Comparison of ENCODE assay signal across 35 cellular contexts in genomic region chr20:23631226-23631822, GRCh38. TPM values are rescaled to one million over a fixed set of nuclear protein-coding genes. Genes with fewer than 3 reads are reported as not detected.
"Had no signal": no experiment of that assay in that cellular context is flagged by ENCODE, and none has a peak within 500 bp of the region (broad histone marks: within the 10 kb centered on the region; RNA-seq: fewer than 3 reads in every experiment).

No MANE protein-coding gene starts in this region.

- H3K27ac ChIP-seq: brain microvascular endothelial cell, foreskin keratinocyte, WERI-Rb-1 had no signal

- ATAC-seq: activated CD4-positive, CD25-positive, alpha-beta regulatory T cell treated with anti-CD3 and anti-CD28 coated beads, Interleukin-2, amount 50 U/mL, for 24 hours; activated CD8-positive, alpha-beta T cell treated with anti-CD3 and anti-CD28 coated beads for 36 hours; activated T-cell treated with anti-CD3 and anti-CD28 coated beads, Interleukin-2, amount 50 U/mL, for 4 hours; activated T-helper 17 cell treated with anti-CD3 and anti-CD28 coated beads, Interleukin-2, amount 50 U/mL, for 72 hours; esophagus mucosa; foreskin keratinocyte; gastroesophageal sphincter; T-helper 17 cell had no signal

- H3K27me3 ChIP-seq: brain microvascular endothelial cell, foreskin keratinocyte, gastroesophageal sphincter, heart right ventricle had no signal

- DNase-seq: activated B cell treated with CpG ODN at 0.5 μM for 24 hours; activated CD4-positive, alpha-beta T cell treated with anti-CD3 and anti-CD28 coated beads for 48 hours; activated CD4-positive, alpha-beta T cell treated with anti-CD3 and anti-CD28 coated beads, Interleukin-2, amount 50 U/mL, for 1 hour; activated CD4-positive, alpha-beta T cell treated with anti-CD3 and anti-CD28 coated beads, Interleukin-2, amount 50 U/mL, for 48 hours; activated CD8-positive, alpha-beta memory T cell treated with anti-CD3 and anti-CD28 coated beads for 24 hours; activated CD8-positive, alpha-beta T cell treated with anti-CD3 and anti-CD28 coated beads for 36 hours; activated effector memory CD4-positive, alpha-beta T cell treated with Interleukin-2 at 50 U/mL for 16 hours; activated gamma-delta T cell treated with Interleukin-2 at 50 U/mL for 16 hours; activated naive CD4-positive, alpha-beta T cell treated with anti-CD3 and anti-CD28 coated beads, Interleukin-2, amount 50 U/mL, for 16 hours; activated naive CD4-positive, alpha-beta T cell treated with Interleukin-2 at 50 U/mL for 16 hours; activated T-cell treated with anti-CD3 and anti-CD28 coated beads, Interleukin-2, amount 50 U/mL, for 4 hours; amniotic stem cell; brain microvascular endothelial cell; cortex of kidney; effector memory CD4-positive, alpha-beta T cell; endodermal cell; foreskin keratinocyte; heart right ventricle; T-helper 1 cell; T-helper 17 cell; T1000; WERI-Rb-1 had no signal

- H3K4me3 ChIP-seq: gastroesophageal sphincter, heart right ventricle had no signal

- FAIRE-seq: astrocyte, bronchial epithelial cell, colon had no signal

- H3K9me3 ChIP-seq: gastroesophageal sphincter, heart right ventricle had no signal

RNA-seq across cellular contexts. Expression of gene CST3, which starts 6.4 kb away (rescaled TPM):
- total RNA-seq: activated B cell treated with CpG ODN at 0.5 μM for 24 hours; activated T-helper 17 cell treated with anti-CD3 and anti-CD28 coated beads, Interleukin-2, amount 50 U/mL, for 72 hours had no signal

RNA-seq across cellular contexts. Expression of gene CST9, which starts 25.6 kb away (rescaled TPM):
- total RNA-seq: activated B cell treated with CpG ODN at 0.5 μM for 24 hours; activated CD8-positive, alpha-beta T cell treated with anti-CD3 and anti-CD28 coated beads for 36 hours; activated T-cell treated with anti-CD3 and anti-CD28 coated beads, Interleukin-2, amount 50 U/mL, for 4 hours; activated T-helper 17 cell treated with anti-CD3 and anti-CD28 coated beads, Interleukin-2, amount 50 U/mL, for 72 hours; astrocyte; bronchial epithelial cell; cardiac septum; cerebellum; dermis microvascular lymphatic vessel endothelial cell; endodermal cell; epithelial cell of proximal tubule; esophagus mucosa; foreskin keratinocyte; gastroesophageal sphincter; glomerular endothelial cell; heart right ventricle; T-helper 17 cell had no signal
- polyA plus RNA-seq: adipose tissue, foreskin keratinocyte, heart right ventricle had no signal

RNA-seq across cellular contexts. Expression of gene CST4, which starts 57.5 kb away (rescaled TPM):
- total RNA-seq: activated B cell treated with CpG ODN at 0.5 μM for 24 hours; activated CD8-positive, alpha-beta T cell treated with anti-CD3 and anti-CD28 coated beads for 36 hours; activated T-cell treated with anti-CD3 and anti-CD28 coated beads, Interleukin-2, amount 50 U/mL, for 4 hours; activated T-helper 17 cell treated with anti-CD3 and anti-CD28 coated beads, Interleukin-2, amount 50 U/mL, for 72 hours; astrocyte; bronchial epithelial cell; cardiac septum; cerebellum; dermis microvascular lymphatic vessel endothelial cell; epithelial cell of proximal tubule; esophagus mucosa; foreskin keratinocyte; gastroesophageal sphincter; glomerular endothelial cell; heart right ventricle; T-helper 17 cell had no signal
- polyA plus RNA-seq: adipose tissue, foreskin keratinocyte, heart right ventricle had no signal
